In genomic region chr12:120067901-120068300, GRCh38 we compare ENCODE assay signal across 19 cellular contexts. TPM values are rescaled to one million over a fixed set of nuclear protein-coding genes. Genes with fewer than 3 reads are reported as not detected.
A peak's percentile ranks its signal among the peaks of the same experiment; 100 is the strongest.
DNase-seq lines count a peak whose midpoint lies in the region; ATAC-seq lines count a peak whose summit lies in the region.
"Had no signal": no experiment of that assay in that cellular context is flagged by ENCODE, and none has a peak within 500 bp of the region (broad histone marks: within the 10 kb centered on the region; RNA-seq: fewer than 3 reads in every experiment).

No MANE protein-coding gene starts in this region.

- H3K27me3 ChIP-seq in CD4-positive, CD25-positive, alpha-beta regulatory T cell (ENCODE audit: control insufficient read depth, insufficient read depth, low read length): no peaks in the 10 kb centered on the region

- H3K36me3 Mint-ChIP-seq in CD4-positive, CD25-positive, alpha-beta regulatory T cell: peaks cover 13% of the 10 kb centered on the region
- peaks cover 27% of the 10 kb centered on the region for H3K36me3 Mint-ChIP-seq in central memory CD8-positive, alpha-beta T cell (ENCODE audit: insufficient read depth)
- H3K36me3 Mint-ChIP-seq in activated CD4-positive, alpha-beta memory T cell treated with anti-CD3 and anti-CD28 coated beads for 36 hours: peaks cover 59% of the 10 kb centered on the region
- H3K36me3 Mint-ChIP-seq: CD14-positive monocyte had no signal

- CTCF ChIA-PET in activated CD4-positive, alpha-beta memory T cell treated with anti-CD3 and anti-CD28 coated beads for 36 hours (lab: Charles Lee): interaction anchor here (0.6 kb wide), 1 partner anchor 20 kb away, joined by 4 read pairs; no protein-coding TSS in a partner anchor

- H3K27me3 Mint-ChIP-seq in CD4-positive, CD25-positive, alpha-beta regulatory T cell: no peaks in the 10 kb centered on the region
- H3K27me3 Mint-ChIP-seq in central memory CD8-positive, alpha-beta T cell: no peaks in the 10 kb centered on the region
- H3K27me3 Mint-ChIP-seq in activated CD4-positive, alpha-beta memory T cell treated with anti-CD3 and anti-CD28 coated beads for 36 hours: no peaks in the 10 kb centered on the region
- H3K27me3 Mint-ChIP-seq: B cell had no signal

- peak; percentile 11 for DNase-seq in activated CD8-positive, alpha-beta memory T cell treated with anti-CD3 and anti-CD28 coated beads for 24 hours
- no peak for DNase-seq in activated CD8-positive, alpha-beta memory T cell treated with anti-CD3 and anti-CD28 coated beads, Interleukin-2, amount 50 U/mL, for 48 hours
- no peak for DNase-seq in CD4-positive, CD25-positive, alpha-beta regulatory T cell
- peak; percentile 56 for DNase-seq in DMS79 treated with DMSO at 0.1 percent for 48 hours (lab: John Stamatoyannopoulos, UW)
- DNase-seq in central memory CD8-positive, alpha-beta T cell (ENCODE audit: low spot score in 2 of 2): no peak
- DNase-seq in activated CD4-positive, alpha-beta memory T cell treated with anti-CD3 and anti-CD28 coated beads for 36 hours: no peak
- DNase-seq: GM23248, KG1, NCI-H1092 treated with DMSO at 0.1 percent for 48 hours, NCI-H1436 treated with DMSO at 0.1 percent for 48 hours, NCI-H1930, NCI-H226, NCI-H748 treated with DMSO at 0.1 percent for 48 hours had no signal

- H3K4me3 ChIP-seq in CD4-positive, CD25-positive, alpha-beta regulatory T cell (ENCODE audit: low read depth, low read length): no peak overlapping the region
- H3K4me3 ChIP-seq: A549, GM23248, HAP-1 had no signal

- H3K9me3 ChIP-seq in CD4-positive, CD25-positive, alpha-beta regulatory T cell (ENCODE audit: control insufficient read depth in 2 of 2, low read length in 2 of 2): no peaks in the 10 kb centered on the region
- H3K9me3 ChIP-seq: A549, HAP-1 had no signal

- intact Hi-C loops in activated CD4-positive, alpha-beta memory T cell treated with anti-CD3 and anti-CD28 coated beads for 36 hours (cut with micrococcal nuclease): no loop called here

- no peak for ATAC-seq in CD4-positive, CD25-positive, alpha-beta regulatory T cell (ENCODE audit: low read depth in 2 of 2)
- ATAC-seq in central memory CD8-positive, alpha-beta T cell (replicated peaks; ENCODE audit: extremely low read depth, poor library complexity, severe bottlenecking): no peak
- no peak for ATAC-seq in GM18868 (IDR thresholded peaks at IDR 0.05; ENCODE audit: unreplicated experiment)
- ATAC-seq: A549, Right ventricle myocardium inferior had no signal

- no peak overlapping the region for H3K27ac ChIP-seq in CD4-positive, CD25-positive, alpha-beta regulatory T cell (ENCODE audit: insufficient read depth, low read length, poor library complexity, severe bottlenecking)
- H3K27ac ChIP-seq: A549, GM23248 had no signal

- no peaks in the 10 kb centered on the region for H3K4me1 ChIP-seq in CD4-positive, CD25-positive, alpha-beta regulatory T cell (ENCODE audit: control insufficient read depth, insufficient read depth, low read length, poor library complexity, severe bottlenecking)
- H3K4me1 ChIP-seq: HAP-1 had no signal

- H3K9me3 Mint-ChIP-seq in CD4-positive, CD25-positive, alpha-beta regulatory T cell: no peaks in the 10 kb centered on the region
- no peaks in the 10 kb centered on the region for H3K9me3 Mint-ChIP-seq in central memory CD8-positive, alpha-beta T cell
- no peaks in the 10 kb centered on the region for H3K9me3 Mint-ChIP-seq in activated CD4-positive, alpha-beta memory T cell treated with anti-CD3 and anti-CD28 coated beads for 36 hours
- H3K9me3 Mint-ChIP-seq: CD14-positive monocyte had no signal

- POLR2A ChIA-PET in activated CD4-positive, alpha-beta memory T cell treated with anti-CD3 and anti-CD28 coated beads for 36 hours (lab: Charles Lee): no interaction called here

- peaks cover 0 to 6% (median 2%) of the 10 kb centered on the region in 4 donors for H3K4me1 Mint-ChIP-seq in CD4-positive, CD25-positive, alpha-beta regulatory T cell
- peaks cover 13% of the 10 kb centered on the region for H3K4me1 Mint-ChIP-seq in central memory CD8-positive, alpha-beta T cell
- no peaks in the 10 kb centered on the region for H3K4me1 Mint-ChIP-seq in activated CD4-positive, alpha-beta memory T cell treated with anti-CD3 and anti-CD28 coated beads for 36 hours (ENCODE audit: low read depth)
- H3K4me1 Mint-ChIP-seq: B cell, CD14-positive monocyte had no signal

- H3K27ac Mint-ChIP-seq in CD4-positive, CD25-positive, alpha-beta regulatory T cell: peak overlapping the region in 2 of 3 donors; percentile 60 to 67
- H3K27ac Mint-ChIP-seq in central memory CD8-positive, alpha-beta T cell (ENCODE audit: low read depth): peak overlapping the region; percentile 51
- no peak overlapping the region for H3K27ac Mint-ChIP-seq in activated CD4-positive, alpha-beta memory T cell treated with anti-CD3 and anti-CD28 coated beads for 36 hours
- H3K27ac Mint-ChIP-seq: B cell had no signal

- H3K4me3 Mint-ChIP-seq in CD4-positive, CD25-positive, alpha-beta regulatory T cell: no peak overlapping the region
- H3K4me3 Mint-ChIP-seq in central memory CD8-positive, alpha-beta T cell: no peak overlapping the region
- no peak overlapping the region for H3K4me3 Mint-ChIP-seq in activated CD4-positive, alpha-beta memory T cell treated with anti-CD3 and anti-CD28 coated beads for 36 hours
- H3K4me3 Mint-ChIP-seq: B cell, CD14-positive monocyte had no signal

- H3K36me3 ChIP-seq in CD4-positive, CD25-positive, alpha-beta regulatory T cell (ENCODE audit: control insufficient read depth, insufficient read depth, low read length): peaks cover 48% of the 10 kb centered on the region
- H3K36me3 ChIP-seq: HAP-1 had no signal

RNA-seq across cellular contexts. Expression of gene RAB35, which starts 48.7 kb away (rescaled TPM):
- total RNA-seq in CD4-positive, CD25-positive, alpha-beta regulatory T cell: 85.5 TPM
- 10 to 100 TPM; 25.2 to 37.0 (median 27.1) TPM for polyA plus RNA-seq in CD4-positive, CD25-positive, alpha-beta regulatory T cell
- 10 to 100 TPM; 62.1 to 66.4 TPM for total RNA-seq in activated CD4-positive, alpha-beta memory T cell treated with anti-CD3 and anti-CD28 coated beads for 36 hours

Comparison
In these comparisons a context has a peak if more than half of its experiments do, and no peak if none do; other contexts are left out.
1. DNase-seq: peak in activated CD8-positive, alpha-beta memory T cell treated with anti-CD3 and anti-CD28 coated beads for 24 hours (single experiment) and DMS79 treated with DMSO at 0.1 percent for 48 hours (single experiment); none in activated CD8-positive, alpha-beta memory T cell treated with anti-CD3 and anti-CD28 coated beads, Interleukin-2, amount 50 U/mL, for 48 hours (single experiment), CD4-positive, CD25-positive, alpha-beta regulatory T cell (0 of 3), central memory CD8-positive, alpha-beta T cell (0 of 2) and activated CD4-positive, alpha-beta memory T cell treated with anti-CD3 and anti-CD28 coated beads for 36 hours (single experiment).